In the genomic region with DNA sequence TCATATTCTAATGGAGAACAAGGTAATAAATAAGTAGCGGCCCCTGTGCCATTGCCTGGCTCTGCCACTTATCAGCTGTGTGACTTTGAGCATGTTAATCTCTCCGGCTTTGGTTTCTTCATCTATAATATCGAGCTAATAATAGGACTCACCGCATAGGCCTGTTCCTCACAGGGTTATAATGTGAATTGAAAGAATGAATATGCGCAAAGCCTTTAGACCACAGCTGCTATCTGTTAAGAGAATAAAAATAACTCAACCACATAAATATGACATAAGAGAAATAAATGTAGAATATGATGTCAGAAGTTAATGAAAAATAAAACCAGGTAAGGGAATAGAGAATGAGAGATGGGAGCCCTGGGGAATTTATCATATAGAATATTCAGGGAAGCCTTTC, we compare ENCODE assay signal across 20 cellular contexts. TPM values are rescaled to one million over a fixed set of nuclear protein-coding genes. Genes with fewer than 3 reads are reported as not detected.
DNase-seq lines count a peak whose midpoint lies in the region; ATAC-seq and TF ChIP-seq lines count a peak whose summit lies in the region.
"Had no signal": no experiment of that assay in that cellular context is flagged by ENCODE, and none has a peak within 500 bp of the region (broad histone marks: within the 10 kb centered on the region; RNA-seq: fewer than 3 reads in every experiment).

No MANE protein-coding gene starts in this region.

- H3K4me1 Mint-ChIP-seq in CD14-positive monocyte, result peaks cover 36% of the 10 kb centered on the region
- H3K4me1 Mint-ChIP-seq: CD8-positive, alpha-beta memory T cell had no signal

- TF ChIP-seq CTCF in CD14-positive monocyte (IDR thresholded peaks at IDR 0.05) (no peak), brain microvascular endothelial cell (IDR thresholded peaks at IDR 0.05; ENCODE audit: low read depth, low read length, missing control alignments) (no peak)

- DNase-seq in CD14-positive monocyte (ENCODE audit: low spot score), result no peak
- peak; percentile 24 for DNase-seq in MV-4-11 (lab: John Stamatoyannopoulos, UW)
- DNase-seq in brain microvascular endothelial cell, result peak; percentile 22
- DNase-seq in DMS 273 (lab: John Stamatoyannopoulos, UW; ENCODE audit: unreplicated experiment), result no peak
- DNase-seq: ACHN; CD8-positive, alpha-beta memory T cell; DMS53; GDM1; H7; Karpas-422; NCI-H1048; NCI-H1417 treated with DMSO at 0.1 percent for 48 hours; NCI-H187; NCI-H446 treated with DMSO at 0.1 percent for 48 hours; SIG-M5 had no signal

- H3K4me3 ChIP-seq in brain microvascular endothelial cell (ENCODE audit: low read depth, low read length) (no peak overlapping the region), skeletal muscle tissue (ENCODE audit: low read length in 3 of 3) (no peak overlapping the region)
- H3K4me3 ChIP-seq: BLaER1, PC-9 had no signal

- H3K27me3 Mint-ChIP-seq in CD14-positive monocyte (ENCODE audit: low read depth in 3 of 3), result peaks cover 0 to 3% (median 2%) of the 10 kb centered on the region in 3 donors
- H3K27me3 Mint-ChIP-seq: CD8-positive, alpha-beta memory T cell had no signal

- no peaks in the 10 kb centered on the region for H3K27me3 ChIP-seq in brain microvascular endothelial cell (replicated peaks)
- no peaks in the 10 kb centered on the region for H3K27me3 ChIP-seq in skeletal muscle tissue (ENCODE audit: control insufficient read depth in 3 of 3, insufficient read depth in 3 of 3, low read length in 3 of 3)
- H3K27me3 ChIP-seq: BLaER1 had no signal

- H3K36me3 Mint-ChIP-seq in CD14-positive monocyte, result no peaks in the 10 kb centered on the region
- H3K36me3 Mint-ChIP-seq: CD8-positive, alpha-beta memory T cell had no signal

- H3K9me3 ChIP-seq in skeletal muscle tissue (ENCODE audit: control insufficient read depth in 3 of 3, low read length in 3 of 3), result no peaks in the 10 kb centered on the region
- H3K9me3 ChIP-seq: BLaER1 had no signal

- ATAC-seq in HG03280 (IDR thresholded peaks at IDR 0.05; ENCODE audit: unreplicated experiment) (no peak), GM18870 (IDR thresholded peaks at IDR 0.05; ENCODE audit: unreplicated experiment) (no peak)

- H3K27ac Mint-ChIP-seq in CD14-positive monocyte, result peak overlapping the region in 4 of 7 donors; percentile 66 to 82 (median 72)

- peaks cover 0 to 2% (median 0%) of the 10 kb centered on the region in 7 donors for H3K9me3 Mint-ChIP-seq in CD14-positive monocyte
- H3K9me3 Mint-ChIP-seq: CD8-positive, alpha-beta memory T cell had no signal

- no peaks in the 10 kb centered on the region for H3K36me3 ChIP-seq in brain microvascular endothelial cell (replicated peaks)
- no peaks in the 10 kb centered on the region for H3K36me3 ChIP-seq in skeletal muscle tissue (ENCODE audit: control insufficient read depth in 3 of 3, insufficient read depth in 3 of 3, low read length in 3 of 3)
- H3K36me3 ChIP-seq: BLaER1 had no signal

- H3K4me3 Mint-ChIP-seq in CD14-positive monocyte, result peak overlapping the region in 1 of 2 donors; percentile 2
- H3K4me3 Mint-ChIP-seq: CD8-positive, alpha-beta memory T cell had no signal

- H3K9ac ChIP-seq in skeletal muscle tissue (ENCODE audit: low read depth in 1 of 3, low read length in 3 of 3), result peak overlapping the region in 1 of 3 donors; percentile 51
- H3K9ac ChIP-seq: BLaER1 had no signal

- H3K27ac ChIP-seq in brain microvascular endothelial cell (peak overlapping the region; percentile 77), skeletal muscle tissue (ENCODE audit: low read depth, low read length) (peak overlapping the region; percentile 15)
- H3K27ac ChIP-seq: BLaER1, PC-9 had no signal

- intact Hi-C loops in CD14-positive monocyte (cut with micrococcal nuclease), result loop anchor here in 1 of 2 donors (5.0 kb wide), 1 partner anchor 69 kb away; no protein-coding TSS in a partner anchor

- in situ Hi-C loops in brain microvascular endothelial cell (cut with HindIII; ENCODE audit: low pct_ligation_motif_present, low sequenced_read_pairs), result no loop called here

- H3K4me1 ChIP-seq in skeletal muscle tissue (ENCODE audit: control insufficient read depth in 3 of 3, insufficient read depth in 3 of 3, low read length in 3 of 3), result peaks cover 0 to 14% (median 10%) of the 10 kb centered on the region in 3 donors

RNA-seq across cellular contexts. Expression of a gene that starts 13.2 kb away (rescaled TPM):
- 10 to 100 TPM; 12.4 to 19.0 TPM for polyA plus RNA-seq in CD14-positive monocyte
- 26.6 TPM for total RNA-seq in skeletal muscle tissue

RNA-seq across cellular contexts. Expression of a gene that starts 32.4 kb away (rescaled TPM):
- 1 to 10 TPM; 1.7 to 3.3 TPM for polyA plus RNA-seq in CD14-positive monocyte
- total RNA-seq in skeletal muscle tissue, result 90.3 TPM

Comparison
In these comparisons a context has a peak if more than half of its experiments do, and no peak if none do; other contexts are left out.
1. DNase-seq: peak in MV-4-11 (single experiment) and brain microvascular endothelial cell (single experiment); none in CD14-positive monocyte (single experiment) and DMS 273 (single experiment).